Comparison of ENCODE assay signal across 26 cellular contexts in the genomic region with DNA sequence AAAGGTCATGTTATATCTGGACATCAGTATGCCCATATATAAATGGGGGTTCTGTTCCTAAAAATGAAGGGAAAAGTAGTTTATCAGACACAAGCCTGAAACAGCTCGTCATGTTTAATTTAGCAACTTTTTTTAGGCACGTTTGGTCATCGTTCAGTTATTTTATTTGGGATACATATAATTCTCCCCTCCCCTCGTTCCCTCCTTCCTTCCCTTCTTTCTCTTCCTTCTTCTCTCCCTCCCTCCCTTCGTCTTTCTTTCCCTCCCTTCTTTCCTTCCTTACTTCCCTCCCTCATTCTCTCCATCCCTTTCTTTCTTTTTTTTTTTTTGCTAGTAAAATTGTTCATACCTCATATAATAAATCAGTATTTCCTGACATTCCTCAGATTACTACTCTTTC.
"Had no signal": no experiment of that assay in that cellular context is flagged by ENCODE, and none has a peak within 500 bp of the region (broad histone marks: within the 10 kb centered on the region; RNA-seq: fewer than 3 reads in every experiment).

No MANE protein-coding gene starts in this region.

- H3K4me3 Mint-ChIP-seq: activated CD4-positive, alpha-beta T cell treated with anti-CD3 and anti-CD28 coated beads for 36 hours; central memory CD8-positive, alpha-beta T cell had no signal

- H3K4me1 ChIP-seq: prostate gland had no signal

- H3K27me3 Mint-ChIP-seq: activated CD4-positive, alpha-beta T cell treated with anti-CD3 and anti-CD28 coated beads for 36 hours; central memory CD8-positive, alpha-beta T cell; naive thymus-derived CD4-positive, alpha-beta T cell had no signal

- H3K36me3 ChIP-seq: prostate gland had no signal

- H3K27ac Mint-ChIP-seq: activated CD4-positive, alpha-beta T cell treated with anti-CD3 and anti-CD28 coated beads for 36 hours; WTC11 had no signal

- H3K9me3 ChIP-seq: breast epithelium, esophagus muscularis mucosa, left ventricle myocardium inferior, prostate gland, spleen, tibial artery had no signal

- DNase-seq: activated CD4-positive, alpha-beta T cell treated with anti-CD3 and anti-CD28 coated beads for 36 hours; activated CD4-positive, alpha-beta T cell treated with anti-CD3 and anti-CD28 coated beads, Interleukin-2, amount 50 U/mL, for 48 hours; activated effector memory CD4-positive, alpha-beta T cell treated with anti-CD3 and anti-CD28 coated beads, Interleukin-2, amount 50 U/mL, for 16 hours; activated naive CD4-positive, alpha-beta T cell treated with anti-CD3 and anti-CD28 coated beads, Interleukin-2, amount 50 U/mL, for 16 hours; activated T-cell treated with anti-CD3 and anti-CD28 coated beads, Interleukin-2, amount 50 U/mL, for 1 hour; amniotic stem cell; effector memory CD4-positive, alpha-beta T cell; glutamatergic neuron; hippocampal formation; left ventricle myocardium inferior; naive thymus-derived CD4-positive, alpha-beta T cell; spleen; stimulated activated CD4-positive, alpha-beta T cell treated with anti-CD3 and anti-CD28 coated beads, Interleukin-4, amount 100 ng/mL, for 1 hour; stimulated activated naive CD8-positive, alpha-beta T cell treated with anti-CD3 and anti-CD28 coated beads, Interleukin-15, Interleukin-2, amounts not matched to agents 100 U/mL and 50 U/mL, for 24 hours; T-helper 1 cell; T1000; tibial artery had no signal

- H3K4me3 ChIP-seq: breast epithelium, esophagus muscularis mucosa, left ventricle myocardium inferior, prostate gland, spleen, tibial artery had no signal

- H3K27ac ChIP-seq: breast epithelium, esophagus muscularis mucosa, left ventricle myocardium inferior, prostate gland, spleen, tibial artery had no signal

- ATAC-seq: activated CD4-positive, alpha-beta T cell treated with anti-CD3 and anti-CD28 coated beads for 36 hours; naive thymus-derived CD4-positive, alpha-beta T cell; SK-N-SH treated with all-trans-retinoic acid at 6 μM for 48 hours; stimulated activated naive CD8-positive, alpha-beta T cell treated with anti-CD3 and anti-CD28 coated beads, Interleukin-15, Interleukin-2, amounts not matched to agents 100 U/mL and 50 U/mL, for 24 hours; WTC11 had no signal

- H3K9me3 Mint-ChIP-seq: central memory CD8-positive, alpha-beta T cell; WTC11 had no signal

- FAIRE-seq: colon, endothelial cell of umbilical vein, frontal cortex had no signal
